ENCODE assay signal across 17 cellular contexts in the genomic region with DNA sequence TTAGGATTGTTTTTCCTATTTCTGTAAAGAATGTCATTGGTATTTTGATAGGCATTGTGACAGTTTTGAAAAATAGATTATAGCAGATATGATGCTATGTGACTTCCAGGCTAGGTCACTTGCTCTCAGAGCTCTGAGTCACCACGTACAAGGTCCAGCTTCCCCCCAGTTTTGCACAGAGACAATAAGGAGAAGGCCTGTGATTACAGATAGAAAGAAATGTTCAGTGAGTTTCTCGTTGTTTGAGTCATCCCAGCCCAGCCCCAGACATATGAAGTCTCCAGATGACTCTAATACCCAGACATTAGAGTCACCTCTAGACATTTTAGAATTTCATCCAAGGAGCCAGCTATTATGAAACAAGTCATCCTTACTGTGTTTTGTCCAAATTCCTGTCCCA. TPM values are rescaled to one million over a fixed set of nuclear protein-coding genes. Genes with fewer than 3 reads are reported as not detected.
DNase-seq lines count a peak whose midpoint lies in the region; ATAC-seq and TF ChIP-seq lines count a peak whose summit lies in the region.
"Had no signal": no experiment of that assay in that cellular context is flagged by ENCODE, and none has a peak within 500 bp of the region (broad histone marks: within the 10 kb centered on the region; RNA-seq: fewer than 3 reads in every experiment).

No MANE protein-coding gene starts in this region.

- TF ChIP-seq POLR2A in gastroesophageal sphincter (IDR thresholded peaks at IDR 0.05) = no peak

- H3K4ac ChIP-seq in trophoblast cell (ENCODE audit: low read depth, low read length) = no peak overlapping the region

- ATAC-seq in HG03439 (IDR thresholded peaks at IDR 0.05; ENCODE audit: unreplicated experiment) (no peak), HG03378 (IDR thresholded peaks at IDR 0.05; ENCODE audit: unreplicated experiment) (no peak), gastroesophageal sphincter (no peak)

- H3K9me3 ChIP-seq in trophoblast cell (ENCODE audit: insufficient read depth, low read depth, low read length) = no peaks in the 10 kb centered on the region
- no peaks in the 10 kb centered on the region for H3K9me3 ChIP-seq in gastroesophageal sphincter
- H3K9me3 ChIP-seq: neutrophil had no signal

- no peak overlapping the region for H3K18ac ChIP-seq in trophoblast cell (ENCODE audit: low read length)

- no peak overlapping the region for H3K27ac ChIP-seq in trophoblast cell (ENCODE audit: low read depth, low read length)
- H3K27ac ChIP-seq in gastroesophageal sphincter = no peak overlapping the region
- H3K27ac ChIP-seq: neutrophil had no signal

- no peak overlapping the region for H3K4me2 ChIP-seq in trophoblast cell (ENCODE audit: low read length)

- H3K79me1 ChIP-seq in trophoblast cell (ENCODE audit: low read length) = peaks cover 6% of the 10 kb centered on the region

- no peak overlapping the region for H4K91ac ChIP-seq in trophoblast cell (ENCODE audit: low read depth, low read length)

- no CpG with 5 or more reads among the region's 2 CpGs for WGBS in trophoblast cell (ENCODE audit: extremely low coverage, insufficient coverage, insufficient read length)
- WGBS in gastroesophageal sphincter (ENCODE audit: low coverage in 1 of 2), 2 donors = 63 to 90% methylated on average over 2 of the region's 2 CpGs

- no peaks in the 10 kb centered on the region for H3K36me3 ChIP-seq in trophoblast cell (ENCODE audit: control insufficient read depth in 1 of 2, insufficient read depth in 2 of 2, low read length in 2 of 2)
- H3K36me3 ChIP-seq in gastroesophageal sphincter = no peaks in the 10 kb centered on the region
- H3K36me3 ChIP-seq: neutrophil had no signal

- TF ChIP-seq EP300 in gastroesophageal sphincter (IDR thresholded peaks at IDR 0.05) = no peak

- no peak overlapping the region for H2AK5ac ChIP-seq in trophoblast cell (ENCODE audit: low read length)

- H3K4me3 ChIP-seq in choroid plexus epithelial cell (ENCODE audit: low read depth, low read length) (no peak overlapping the region), trophoblast cell (ENCODE audit: low read depth, low read length) (no peak overlapping the region), gastroesophageal sphincter (no peak overlapping the region)

- H3K27me3 ChIP-seq in trophoblast cell (ENCODE audit: insufficient read depth, low read length) = no peaks in the 10 kb centered on the region
- peaks cover 8% of the 10 kb centered on the region for H3K27me3 ChIP-seq in gastroesophageal sphincter

- H2BK120ac ChIP-seq in trophoblast cell (ENCODE audit: insufficient read depth, low read length, poor library complexity) = no peak overlapping the region

- H3K9ac ChIP-seq in trophoblast cell (ENCODE audit: low read length) = no peak overlapping the region

- H2AFZ ChIP-seq in trophoblast cell (ENCODE audit: insufficient read depth, low read length, poor library complexity) = no peak overlapping the region

- H2BK5ac ChIP-seq in trophoblast cell (ENCODE audit: low read depth, low read length, poor library complexity) = no peak overlapping the region

- DNase-seq in AG20443 (ENCODE audit: low spot score) (peak; percentile 85), HT1080 (ENCODE audit: low read depth) (peak; percentile 76), choroid plexus epithelial cell (ENCODE audit: low read depth) (peak; percentile 39), trophoblast cell (peak; percentile 87 to 96), cerebellar cortex (ENCODE audit: low spot score) (no peak)
- DNase-seq: activated CD4-positive, alpha-beta T cell treated with anti-CD3 and anti-CD28 coated beads for 4 hours; amygdala; CD4-positive, alpha-beta T cell; dermis blood vessel endothelial cell; foreskin melanocyte; NK-92 treated with Interleukin-12 subunit alpha and Interleukin-12 subunit beta, amount 100 ng/mL, for 24 hours; SHP77 treated with DMSO at 0.1 percent for 48 hours; small intestine had no signal

- H3K79me2 ChIP-seq in trophoblast cell (ENCODE audit: control insufficient read depth, insufficient read depth, low read length, poor library complexity) = no peaks in the 10 kb centered on the region

- H3K23ac ChIP-seq in trophoblast cell (ENCODE audit: low read length) = no peak overlapping the region

- H3K4me1 ChIP-seq in trophoblast cell (ENCODE audit: control insufficient read depth in 1 of 2, insufficient read depth in 2 of 2, low read length in 2 of 2) (peaks cover 5% of the 10 kb centered on the region in 2 experiments), gastroesophageal sphincter (no peaks in the 10 kb centered on the region)

- no peak overlapping the region for H2BK12ac ChIP-seq in trophoblast cell (ENCODE audit: low read length)

- no peak overlapping the region for H4K8ac ChIP-seq in trophoblast cell (ENCODE audit: low read depth, low read length)

- no peak overlapping the region for H3K14ac ChIP-seq in trophoblast cell (ENCODE audit: low read length)

- H4K12ac ChIP-seq in trophoblast cell (ENCODE audit: low read depth, low read length) = no peak overlapping the region

- TF ChIP-seq CTCF in choroid plexus epithelial cell (conservative IDR thresholded peaks at IDR 0.05; ENCODE audit: low read depth, low read length) = no peak
- TF ChIP-seq CTCF in gastroesophageal sphincter (IDR thresholded peaks at IDR 0.05) = no peak

RNA-seq across cellular contexts. Expression of a gene that starts 57.2 kb away (rescaled TPM):
- total RNA-seq in HT1080 (2014; rRNA removed; shearing (Covaris generic)) = 8.2 and 18.2 TPM in 2 replicates
- 4.4 and 5.7 TPM in 2 replicates for polyA plus RNA-seq in HT1080 (2015; cell fraction: cytosol; rRNA removed)
- 2.8 and 3.1 TPM in 2 replicates for polyA plus RNA-seq in HT1080 (2015; cell fraction: nucleus; rRNA removed)
- polyA plus RNA-seq in trophoblast cell (2013) = 22.7 and 23.0 TPM in 2 replicates
- total RNA-seq in gastroesophageal sphincter = 1 to 10 TPM; 5.5 to 9.3 (median 8.3) TPM
